26 cellular contexts compared by ENCODE assay signal in the genomic region with DNA sequence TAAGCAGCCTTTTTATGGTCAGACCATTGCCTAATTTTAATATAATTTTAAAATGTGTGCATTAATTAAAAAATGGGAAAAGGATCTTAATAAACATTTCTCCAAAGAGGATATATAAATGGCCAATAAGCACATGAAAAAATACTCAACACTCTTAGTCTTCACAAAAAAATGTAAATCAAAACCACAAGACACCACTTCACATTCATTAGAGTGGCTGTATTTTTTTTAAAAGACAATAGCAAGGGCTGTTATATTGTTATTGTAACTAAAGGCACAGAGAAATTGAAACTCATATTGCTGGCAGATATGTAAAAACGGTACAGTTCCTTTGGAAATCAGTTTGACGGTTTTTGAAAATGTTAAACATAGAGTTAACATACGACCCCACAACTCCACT. TPM values are rescaled to one million over a fixed set of nuclear protein-coding genes. Genes with fewer than 3 reads are reported as not detected.
DNase-seq lines count a peak whose midpoint lies in the region; FAIRE-seq and TF ChIP-seq lines count a peak whose summit lies in the region.
"Had no signal": no experiment of that assay in that cellular context is flagged by ENCODE, and none has a peak within 500 bp of the region (broad histone marks: within the 10 kb centered on the region; RNA-seq: fewer than 3 reads in every experiment).

No MANE protein-coding gene starts in this region.

- no peaks in the 10 kb centered on the region for H4K20me1 ChIP-seq in fibroblast of lung (ENCODE audit: control insufficient read depth, extremely low read depth, insufficient read depth, low read length)

- TF ChIP-seq EP300 in tibial nerve (IDR thresholded peaks at IDR 0.05) = no peak

- WGBS in tibial nerve, 2 donors = 51 to 58% methylated on average over 3 of the region's 3 CpGs

- H3K4me3 ChIP-seq in fibroblast of lung (replicated peaks in 1 of 4; ENCODE audit: control extremely low read depth in 1 of 4, insufficient read depth in 1 of 4, low read depth in 3 of 4, low read length in 4 of 4) (peak overlapping the region in 1 of 4 experiments; percentile 14), right atrium auricular region (no peak overlapping the region), tibial nerve (no peak overlapping the region)
- H3K4me3 ChIP-seq: MG63, prostate gland, stomach, tibial artery had no signal

- peak; percentile 51 for FAIRE-seq in RCC 7860 (lab: Jason Lieb, UNC)

- no peak for TF ChIP-seq CTCF in HFFc6 (IDR thresholded peaks at IDR 0.05)
- no peak for TF ChIP-seq CTCF in fibroblast of lung (conservative IDR thresholded peaks at IDR 0.05 in 1 of 2, IDR thresholded peaks at IDR 0.05 in 1 of 2; ENCODE audit: low read depth in 1 of 2, low read length in 2 of 2)
- TF ChIP-seq CTCF in right atrium auricular region (IDR thresholded peaks at IDR 0.05) = no peak
- no peak for TF ChIP-seq CTCF in tibial nerve (IDR thresholded peaks at IDR 0.05)

- H2AFZ ChIP-seq in fibroblast of lung (ENCODE audit: low read length) = no peak overlapping the region

- DNase-seq in NCI-H2107 treated with DMSO at 0.1 percent for 48 hours (lab: John Stamatoyannopoulos, UW; ENCODE audit: unreplicated experiment) (peak; percentile 33), NCI-H2107 (lab: John Stamatoyannopoulos, UW) (no peak), HFFc6 (no peak), RCC 7860 (ENCODE audit: low spot score) (no peak), fibroblast of lung (ENCODE audit: low read depth in 2 of 2) (peak in 1 of 2 donors; percentile 60), NCI-H446 (lab: John Stamatoyannopoulos, UW) (no peak), right atrium auricular region (ENCODE audit: low spot score) (no peak), tibial nerve (ENCODE audit: low spot score in 2 of 2) (no peak)
- DNase-seq: 8988T; activated CD4-positive, alpha-beta T cell treated with anti-CD3 and anti-CD28 coated beads, Interleukin-2, amount 50 U/mL, for 48 hours; activated CD8-positive, alpha-beta memory T cell treated with anti-CD3 and anti-CD28 coated beads, Interleukin-2, amount 50 U/mL, for 4 hours; activated naive CD8-positive, alpha-beta T cell treated with anti-CD3 and anti-CD28 coated beads for 36 hours; DMS53; H9; head of caudate nucleus; left cardiac atrium; MG63; NCI-H2081; NCI-H510A; stimulated activated CD8-positive, alpha-beta memory T cell treated with anti-CD3 and anti-CD28 coated beads, Interleukin-4, amount 100 ng/mL, for 48 hours; stomach; T-helper 17 cell; tibial artery had no signal

- peaks cover 46% of the 10 kb centered on the region for H3K4me1 Mint-ChIP-seq in HFFc6 (ENCODE audit: low read depth)

- no peak overlapping the region for H3K27ac ChIP-seq in fibroblast of lung (ENCODE audit: insufficient read depth, low read length)
- H3K27ac ChIP-seq in right atrium auricular region = no peak overlapping the region
- no peak overlapping the region for H3K27ac ChIP-seq in tibial nerve
- H3K27ac ChIP-seq: epithelial cell of prostate, prostate gland, stomach had no signal

- H3K36me3 ChIP-seq in fibroblast of lung (ENCODE audit: control insufficient read depth, insufficient read depth, low read length) (peaks cover 1% of the 10 kb centered on the region), right atrium auricular region (no peaks in the 10 kb centered on the region), tibial nerve (peaks cover 0 to 23% (median 2%) of the 10 kb centered on the region in 3 donors)
- H3K36me3 ChIP-seq: prostate gland had no signal

- no peaks in the 10 kb centered on the region for H3K9me3 Mint-ChIP-seq in HFFc6
- H3K9me3 Mint-ChIP-seq: activated naive CD8-positive, alpha-beta T cell treated with anti-CD3 and anti-CD28 coated beads for 36 hours; activated T-helper 2 cell treated with anti-CD3 and anti-CD28 coated beads, Interferon-gamma antibody, Interleukin-2, Interleukin-4, amounts not matched to agents 10 μg/mL and 5 μg/mL and 100 μg/mL, durations not matched to agents 14 hours and 24 hours and 36 hours; H9 had no signal

- H3K36me3 Mint-ChIP-seq in HFFc6 (ENCODE audit: low read depth) = peaks cover 13% of the 10 kb centered on the region

- H3K79me2 ChIP-seq in fibroblast of lung (ENCODE audit: control insufficient read depth, insufficient read depth, low read length) = peaks cover 5% of the 10 kb centered on the region

- peak overlapping the region; percentile 47; the same call in 1 of the 2 replicates for H3K4me3 Mint-ChIP-seq in HFFc6
- H3K4me3 Mint-ChIP-seq: activated naive CD8-positive, alpha-beta T cell treated with anti-CD3 and anti-CD28 coated beads for 36 hours; T-helper 17 cell had no signal

- no peak overlapping the region for H3K9ac ChIP-seq in fibroblast of lung (ENCODE audit: insufficient read depth, low read length)

- peak overlapping the region; percentile 42; the same call in 1 of the 2 replicates for H3K27ac Mint-ChIP-seq in HFFc6
- H3K27ac Mint-ChIP-seq: activated naive CD8-positive, alpha-beta T cell treated with anti-CD3 and anti-CD28 coated beads for 36 hours; activated T-helper 2 cell treated with anti-CD3 and anti-CD28 coated beads, Interferon-gamma antibody, Interleukin-2, Interleukin-4, amounts not matched to agents 10 μg/mL and 5 μg/mL and 100 μg/mL, durations not matched to agents 14 hours and 24 hours and 36 hours had no signal

- no peak for TF ChIP-seq POLR2A in tibial nerve (IDR thresholded peaks at IDR 0.05)

- H3K27me3 Mint-ChIP-seq in HFFc6 (ENCODE audit: insufficient read depth) = no peaks in the 10 kb centered on the region
- H3K27me3 Mint-ChIP-seq: activated naive CD8-positive, alpha-beta T cell treated with anti-CD3 and anti-CD28 coated beads for 36 hours; T-helper 17 cell had no signal

- H3K27me3 ChIP-seq in fibroblast of lung (ENCODE audit: control insufficient read depth, insufficient read depth, low read length) (no peaks in the 10 kb centered on the region), right atrium auricular region (no peaks in the 10 kb centered on the region), tibial nerve (no peaks in the 10 kb centered on the region)
- H3K27me3 ChIP-seq: MG63, stomach, tibial artery had no signal

- H3K4me2 ChIP-seq in fibroblast of lung (ENCODE audit: extremely low read depth, insufficient read depth, low read length) = peak overlapping the region; percentile 90

- no peaks in the 10 kb centered on the region for H3K9me3 ChIP-seq in fibroblast of lung (ENCODE audit: control insufficient read depth, insufficient read depth, low read depth, low read length)
- H3K9me3 ChIP-seq in right atrium auricular region = no peaks in the 10 kb centered on the region
- no peaks in the 10 kb centered on the region for H3K9me3 ChIP-seq in tibial nerve
- H3K9me3 ChIP-seq: MG63, prostate gland, stomach, tibial artery had no signal

- H3K4me1 ChIP-seq in fibroblast of lung (ENCODE audit: control insufficient read depth, extremely low read depth, insufficient read depth, low read length) (peaks cover 6% of the 10 kb centered on the region), right atrium auricular region (peaks cover 0 to 14% of the 10 kb centered on the region in 2 donors), tibial nerve (peaks cover 0 to 39% (median 13%) of the 10 kb centered on the region in 4 donors)

RNA-seq across cellular contexts. Expression of a gene that starts 3.2 kb away (rescaled TPM):
- total RNA-seq in HFFc6 (2021; fragmentation: NEBNext Ultra II Directional; extraction: Animal tissue kit (Norgen Biotek cat#: 25700)) = 10 to 100 TPM; 13.1 to 16.5 (median 14.6) TPM
- total RNA-seq in fibroblast of lung (19.3 and 23.0 TPM in 2 replicates), right atrium auricular region (1 to 10 TPM; 5.6 to 6.1 TPM), tibial nerve (10 to 100 TPM; 10.9 to 13.1 (median 11.9) TPM)
- polyA plus RNA-seq in fibroblast of lung = 13.1 and 21.9 TPM in 2 replicates
- polyA plus RNA-seq in fibroblast of lung (2012) = 8.2 and 15.1 TPM in 2 replicates
- 0.59 and 3.9 TPM in 2 replicates for polyA minus RNA-seq in fibroblast of lung (ENCODE audit: low replicate concordance)
